Comparison of ENCODE assay signal across 17 cellular contexts in the genomic region with DNA sequence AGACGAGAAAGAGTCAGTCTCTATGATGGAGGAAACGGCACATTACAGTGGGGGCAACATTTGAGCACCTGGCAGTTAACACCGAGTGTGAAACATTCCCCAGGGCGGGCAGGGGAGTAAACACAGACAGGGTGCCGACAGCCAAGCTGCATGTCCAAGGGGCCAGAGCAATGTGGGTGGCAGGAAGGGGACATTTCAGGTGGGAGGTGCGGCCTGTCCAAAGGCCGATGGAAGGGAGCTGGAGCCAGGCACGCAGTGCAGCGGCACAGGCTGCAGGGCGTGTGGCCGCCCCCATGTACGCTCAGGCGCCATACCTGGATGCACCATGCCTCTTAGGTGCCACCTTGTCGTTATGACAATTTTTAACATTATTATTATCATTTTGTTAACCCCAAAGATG. TPM values are rescaled to one million over a fixed set of nuclear protein-coding genes. Genes with fewer than 3 reads are reported as not detected.
DNase-seq lines count a peak whose midpoint lies in the region; ATAC-seq and TF ChIP-seq lines count a peak whose summit lies in the region.
"Had no signal": no experiment of that assay in that cellular context is flagged by ENCODE, and none has a peak within 500 bp of the region (broad histone marks: within the 10 kb centered on the region; RNA-seq: fewer than 3 reads in every experiment).

No MANE protein-coding gene starts in this region.

- H3K14ac ChIP-seq in IMR-90 (replicated peaks; ENCODE audit: low read depth, low read length) (no peak overlapping the region), trophoblast cell (ENCODE audit: low read length) (no peak overlapping the region)

- DNase-seq in GM23338 (ENCODE audit: low spot score) (no peak), IMR-90 (no peak), left lobe of liver (ENCODE audit: low spot score) (peak; percentile 15), trophoblast cell (no peak), adrenal gland (no peak)
- DNase-seq in stimulated activated CD4-positive, alpha-beta T cell treated with anti-CD3 and anti-CD28 coated beads, Interleukin-4, amount 100 ng/mL, for 24 hours, result no peak
- DNase-seq: 8988T; ACHN; Caco-2; Calu3; CD4-positive, alpha-beta T cell; CD8-positive, alpha-beta T cell; DMS79 treated with DMSO at 0.1 percent for 48 hours; GF-D8 had no signal

- H3K9me3 ChIP-seq in IMR-90 (ENCODE audit: control insufficient read depth, insufficient read depth, low read length) (no peaks in the 10 kb centered on the region), trophoblast cell (ENCODE audit: insufficient read depth, low read depth, low read length) (no peaks in the 10 kb centered on the region), adrenal gland (replicated peaks in 1 of 3) (no peaks in the 10 kb centered on the region)
- H3K9me3 ChIP-seq: BLaER1 treated with 17β-estradiol and CSF1 and Interleukin-3, amounts not matched to agents 10 nM and 100 nM; Caco-2 had no signal

- dilution Hi-C loops in IMR-90 (cut with HindIII; ENCODE audit: low sequenced_read_pairs, unreplicated experiment), result no loop called here

- TF ChIP-seq CTCF in GM23338 (conservative IDR thresholded peaks at IDR 0.05; ENCODE audit: low read depth in 2 of 2) (no peak), IMR-90 (conservative IDR thresholded peaks at IDR 0.05; ENCODE audit: low read depth, low read length) (no peak), adrenal gland (IDR thresholded peaks at IDR 0.05) (no peak)

- POLR2A ChIA-PET in IMR-90 (lab: Charles Lee; ENCODE audit: unreplicated experiment), result no interaction called here

- no peaks in the 10 kb centered on the region for H3K79me2 ChIP-seq in GM23338 (replicated peaks; ENCODE audit: insufficient read depth)
- no peaks in the 10 kb centered on the region for H3K79me2 ChIP-seq in trophoblast cell (ENCODE audit: control insufficient read depth, insufficient read depth, low read length, poor library complexity)

- H3K79me1 ChIP-seq in IMR-90 (ENCODE audit: low read depth in 1 of 2, low read length in 2 of 2), result no peaks in the 10 kb centered on the region
- no peaks in the 10 kb centered on the region for H3K79me1 ChIP-seq in trophoblast cell (ENCODE audit: low read length)

- no peaks in the 10 kb centered on the region for H3K9me3 Mint-ChIP-seq in GM23338
- H3K9me3 Mint-ChIP-seq: CD4-positive, alpha-beta T cell; CD8-positive, alpha-beta T cell had no signal

- H3K36me3 ChIP-seq in GM23338 (ENCODE audit: insufficient read depth), result no peaks in the 10 kb centered on the region
- no peaks in the 10 kb centered on the region for H3K36me3 ChIP-seq in IMR-90 (ENCODE audit: control insufficient read depth, insufficient read depth, low read length)
- H3K36me3 ChIP-seq in trophoblast cell (ENCODE audit: control insufficient read depth in 1 of 2, insufficient read depth in 2 of 2, low read length in 2 of 2), result no peaks in the 10 kb centered on the region
- H3K36me3 ChIP-seq in adrenal gland (replicated peaks in 1 of 2), result no peaks in the 10 kb centered on the region
- H3K36me3 ChIP-seq: BLaER1 treated with 17β-estradiol and CSF1 and Interleukin-3, amounts not matched to agents 10 nM and 100 nM had no signal

- H3K27me3 ChIP-seq in GM23338 (ENCODE audit: insufficient read depth) (no peaks in the 10 kb centered on the region), IMR-90 (ENCODE audit: control insufficient read depth, insufficient read depth, low read length) (no peaks in the 10 kb centered on the region; the same call in 1 of the 2 replicates), trophoblast cell (ENCODE audit: insufficient read depth, low read length) (no peaks in the 10 kb centered on the region), adrenal gland (peaks cover 10% of the 10 kb centered on the region)
- H3K27me3 ChIP-seq: BLaER1 treated with 17β-estradiol and CSF1 and Interleukin-3, amounts not matched to agents 10 nM and 100 nM had no signal

- WGBS in IMR-90 (ENCODE audit: extremely low coverage in 2 of 2, insufficient read length in 1 of 2), 2 experiments, result 85% methylated on average over 8 of the region's 14 CpGs; no CpG with 5 or more reads in 1 of the 2 experiments
- no CpG with 5 or more reads among the region's 14 CpGs for WGBS in trophoblast cell (ENCODE audit: extremely low coverage, insufficient coverage, insufficient read length)
- 78 to 82% (median 82%) methylated on average over 13 to 14 of the region's 14 CpGs for WGBS in adrenal gland, 4 donors

- no peak overlapping the region for H2BK12ac ChIP-seq in trophoblast cell (ENCODE audit: low read length)

- H2BK20ac ChIP-seq in IMR-90 (ENCODE audit: low read depth, low read length), result no peak overlapping the region

- no peak overlapping the region for H4K12ac ChIP-seq in trophoblast cell (ENCODE audit: low read depth, low read length)

- no peaks in the 10 kb centered on the region for H3K9me2 ChIP-seq in GM23338 (ENCODE audit: insufficient read depth)

- no peak overlapping the region for H3K4me3 ChIP-seq in GM23338
- no peak overlapping the region for H3K4me3 ChIP-seq in IMR-90 (ENCODE audit: insufficient read depth, low read depth, low read length)
- no peak overlapping the region for H3K4me3 ChIP-seq in trophoblast cell (ENCODE audit: low read depth, low read length)
- no peak overlapping the region for H3K4me3 ChIP-seq in adrenal gland
- H3K4me3 ChIP-seq: BLaER1 treated with 17β-estradiol and CSF1 and Interleukin-3, amounts not matched to agents 10 nM and 100 nM had no signal

- no peak overlapping the region for H3K4me3 Mint-ChIP-seq in GM23338
- H3K4me3 Mint-ChIP-seq: CD4-positive, alpha-beta T cell; CD8-positive, alpha-beta T cell had no signal

- H2AK5ac ChIP-seq in IMR-90 (ENCODE audit: low read depth, low read length) (peak overlapping the region; percentile 56), trophoblast cell (ENCODE audit: low read length) (no peak overlapping the region)

- H3K27ac Mint-ChIP-seq in GM23338, result no peak overlapping the region
- H3K27ac Mint-ChIP-seq: CD4-positive, alpha-beta T cell; CD8-positive, alpha-beta T cell had no signal

- in situ Hi-C loops in IMR-90 (cut with MboI; ENCODE audit: low sequenced_read_pairs), result no loop called here

- no peaks in the 10 kb centered on the region for H4K20me1 ChIP-seq in GM23338 (replicated peaks; ENCODE audit: insufficient read depth)
- no peaks in the 10 kb centered on the region for H4K20me1 ChIP-seq in IMR-90 (ENCODE audit: insufficient read depth, low read length)
- H4K20me1 ChIP-seq: BLaER1 treated with 17β-estradiol and CSF1 and Interleukin-3, amounts not matched to agents 10 nM and 100 nM had no signal

- H3K4me1 ChIP-seq in GM23338 (ENCODE audit: insufficient read depth) (no peaks in the 10 kb centered on the region), IMR-90 (ENCODE audit: control insufficient read depth, insufficient read depth, low read length) (peaks cover 14% of the 10 kb centered on the region), trophoblast cell (ENCODE audit: control insufficient read depth in 1 of 2, insufficient read depth in 2 of 2, low read length in 2 of 2) (no peaks in the 10 kb centered on the region), adrenal gland (replicated peaks in 1 of 2) (peaks cover 0 to 4% of the 10 kb centered on the region in 2 donors)
- H3K4me1 ChIP-seq: Caco-2 had no signal

- no peak overlapping the region for H3K4me2 ChIP-seq in GM23338
- no peak overlapping the region for H3K4me2 ChIP-seq in IMR-90 (ENCODE audit: low read depth, low read length)
- H3K4me2 ChIP-seq in trophoblast cell (ENCODE audit: low read length), result no peak overlapping the region
- H3K4me2 ChIP-seq: BLaER1 treated with 17β-estradiol and CSF1 and Interleukin-3, amounts not matched to agents 10 nM and 100 nM had no signal

- ATAC-seq in GM23338 (no peak), IMR-90 (ENCODE audit: low read depth) (no peak), left lobe of liver (no peak), HG03439 (IDR thresholded peaks at IDR 0.05; ENCODE audit: unreplicated experiment) (no peak)
- ATAC-seq: CD8-positive, alpha-beta T cell had no signal

- no TSS peak for BruUV-seq in IMR-90 (replicated peaks; lab: Mats Ljungman, UMichigan)

- H3K4me1 Mint-ChIP-seq in GM23338, result peaks cover 14% of the 10 kb centered on the region; the same call in 2 of the 3 replicates

- no peak overlapping the region for H3K23ac ChIP-seq in IMR-90 (ENCODE audit: low read depth, low read length)
- no peak overlapping the region for H3K23ac ChIP-seq in trophoblast cell (ENCODE audit: low read length)

- H2AK9ac ChIP-seq in IMR-90 (replicated peaks; ENCODE audit: low read depth, low read length, poor library complexity), result no peak overlapping the region

- no peaks in the 10 kb centered on the region for H3F3A ChIP-seq in GM23338 (replicated peaks; ENCODE audit: low read depth)

- H2AFZ ChIP-seq in GM23338 (peak overlapping the region; percentile 74), IMR-90 (replicated peaks; ENCODE audit: low read length, poor library complexity) (no peak overlapping the region), trophoblast cell (ENCODE audit: insufficient read depth, low read length, poor library complexity) (no peak overlapping the region)

- H2BK5ac ChIP-seq in IMR-90 (ENCODE audit: low read depth, low read length, poor library complexity, severe bottlenecking) (peak overlapping the region; percentile 6), trophoblast cell (ENCODE audit: low read depth, low read length, poor library complexity) (no peak overlapping the region)

- H4K8ac ChIP-seq in IMR-90 (ENCODE audit: low read depth in 2 of 2, low read length in 2 of 2) (no peak overlapping the region), trophoblast cell (ENCODE audit: low read depth, low read length) (no peak overlapping the region)

- peaks cover 5% of the 10 kb centered on the region for H3K27me3 Mint-ChIP-seq in GM23338 (ENCODE audit: insufficient read depth, low read depth, poor library complexity)

- peak overlapping the region; percentile 74; the same call in 1 of the 2 replicates for H4K5ac ChIP-seq in IMR-90 (ENCODE audit: low read depth, low read length)

- TF ChIP-seq RAD21 in IMR-90 (IDR thresholded peaks at IDR 0.05; ENCODE audit: low read length), result no peak

- CTCF ChIA-PET in IMR-90 (lab: Yijun Ruan, JAX), result interaction anchor here (1.2 to 1.7 kb wide), 2 partner anchors 151 to 360 kb away, joined by 6 read pairs; no protein-coding TSS in a partner anchor

- TF ChIP-seq POLR2A in IMR-90 (IDR thresholded peaks at IDR 0.05; ENCODE audit: low read depth, low read length) (no peak), adrenal gland (IDR thresholded peaks at IDR 0.05) (no peak)

- no peak overlapping the region for H3K56ac ChIP-seq in IMR-90 (ENCODE audit: extremely low read depth, insufficient read depth, low read length)

- peak overlapping the region; percentile 81 for H3K18ac ChIP-seq in IMR-90 (ENCODE audit: low read depth, low read length)
- no peak overlapping the region for H3K18ac ChIP-seq in trophoblast cell (ENCODE audit: low read length)

- no peak overlapping the region; the same call in 2 of the 3 replicates for H2BK15ac ChIP-seq in IMR-90 (ENCODE audit: low read depth, low read length)

- H3K4ac ChIP-seq in IMR-90 (ENCODE audit: low read depth, low read length) (peak overlapping the region; percentile 30), trophoblast cell (ENCODE audit: low read depth, low read length) (no peak overlapping the region)

- H3K9ac ChIP-seq in IMR-90 (ENCODE audit: low read depth, low read length) (no peak overlapping the region), trophoblast cell (ENCODE audit: low read length) (peak overlapping the region; percentile 34)
- H3K9ac ChIP-seq: BLaER1 treated with 17β-estradiol and CSF1 and Interleukin-3, amounts not matched to agents 10 nM and 100 nM had no signal

- H4K91ac ChIP-seq in IMR-90 (ENCODE audit: insufficient read depth, low read depth, low read length) (peak overlapping the region; percentile 32; the same call in 1 of the 2 replicates), trophoblast cell (ENCODE audit: low read depth, low read length) (no peak overlapping the region)

- H3K36me3 Mint-ChIP-seq in GM23338 (ENCODE audit: low read depth), result no peaks in the 10 kb centered on the region; the same call in 2 of the 3 replicates
- H3K36me3 Mint-ChIP-seq: CD8-positive, alpha-beta T cell had no signal

- H2BK120ac ChIP-seq in IMR-90 (ENCODE audit: low read depth, low read length) (peak overlapping the region; percentile 49; the same call in 1 of the 2 replicates), trophoblast cell (ENCODE audit: insufficient read depth, low read length, poor library complexity) (no peak overlapping the region)

- intact Hi-C loops in IMR-90 (cut with micrococcal nuclease) (loop anchor here (2.0 to 5.0 kb wide), 2 partner anchors 1429 to 1489 kb away; no protein-coding TSS in a partner anchor), adrenal gland (cut with DNase I) (loop anchor here in 1 of 2 donors (10.0 kb wide), 1 partner anchor 363 kb away; no protein-coding TSS in a partner anchor)

- H3K27ac ChIP-seq in GM23338 (ENCODE audit: low read depth) (no peak overlapping the region), IMR-90 (ENCODE audit: insufficient read depth, low read length) (no peak overlapping the region), trophoblast cell (ENCODE audit: low read depth, low read length) (no peak overlapping the region), adrenal gland (no peak overlapping the region)
- H3K27ac ChIP-seq: BLaER1 treated with 17β-estradiol and CSF1 and Interleukin-3, amounts not matched to agents 10 nM and 100 nM; C4-2B had no signal

- 0 out of 2 replicates have a peak, but pooled peaks cover 3% of the 10 kb centered on the region for H3K9me1 ChIP-seq in IMR-90 (ENCODE audit: insufficient read depth, low read length)

RNA-seq across cellular contexts. Expression of a gene that starts 43.3 kb away (rescaled TPM):
- 33.0 and 49.2 TPM in 2 replicates for total RNA-seq in GM23338 (2014; rRNA removed; shearing (Covaris generic))
- polyA plus RNA-seq in GM23338 (2016; fragmentation: Nextera tagmentation; extraction: Ambion mirVana) (76.7 and 97.6 TPM in 2 replicates), IMR-90 (2012; rRNA removed) (41.5 and 52.7 TPM in 2 replicates), adrenal gland (100 to 1,000 TPM in 1 of 3 donors, 10 to 100 TPM in 2; 17.7 to 102 (median 18.2) TPM)
- total RNA-seq in IMR-90 (2012; rRNA removed) (41.9 and 42.8 TPM in 2 replicates), left lobe of liver (18.2 TPM), adrenal gland (10 to 100 TPM in 7 of 8 donors, 1 to 10 TPM in 1; 7.1 to 40.4 (median 34.2) TPM)
- 11.2 and 15.8 TPM in 2 replicates for polyA plus RNA-seq in IMR-90 (2012; cell fraction: cytosol; rRNA removed)
- 7.0 and 45.7 TPM in 2 replicates for polyA plus RNA-seq in IMR-90 (2012; cell fraction: nucleus; rRNA removed; ENCODE audit: low replicate concordance)
- polyA plus RNA-seq in trophoblast cell (2013), result 22.1 and 23.3 TPM in 2 replicates

RNA-seq across cellular contexts. Expression of a gene that starts 43.9 kb away (rescaled TPM):
- 0.21 and 4.1 TPM in 2 replicates for total RNA-seq in GM23338 (2014; rRNA removed; shearing (Covaris generic))
- polyA plus RNA-seq in GM23338 (2016; fragmentation: Nextera tagmentation; extraction: Ambion mirVana) (0.53 TPM in 1 of 2 replicates, not detected in the other), IMR-90 (2012; rRNA removed) (1.5 and 2.0 TPM in 2 replicates), adrenal gland (1 to 10 TPM; 2.5 to 8.7 (median 5.7) TPM)
- total RNA-seq in IMR-90 (2012; rRNA removed) (0.90 and 1.1 TPM in 2 replicates), left lobe of liver (0.58 TPM), adrenal gland (1 to 10 TPM in 7 of 8 donors, under 1 TPM in 1; 0.93 to 4.5 (median 2.0) TPM)
- 0.51 and 0.62 TPM in 2 replicates for polyA plus RNA-seq in IMR-90 (2012; cell fraction: cytosol; rRNA removed)
- 0.67 and 6.4 TPM in 2 replicates for polyA plus RNA-seq in IMR-90 (2012; cell fraction: nucleus; rRNA removed; ENCODE audit: low replicate concordance)
- 0.72 and 1.0 TPM in 2 replicates for polyA plus RNA-seq in trophoblast cell (2013)
